In the genomic region with DNA sequence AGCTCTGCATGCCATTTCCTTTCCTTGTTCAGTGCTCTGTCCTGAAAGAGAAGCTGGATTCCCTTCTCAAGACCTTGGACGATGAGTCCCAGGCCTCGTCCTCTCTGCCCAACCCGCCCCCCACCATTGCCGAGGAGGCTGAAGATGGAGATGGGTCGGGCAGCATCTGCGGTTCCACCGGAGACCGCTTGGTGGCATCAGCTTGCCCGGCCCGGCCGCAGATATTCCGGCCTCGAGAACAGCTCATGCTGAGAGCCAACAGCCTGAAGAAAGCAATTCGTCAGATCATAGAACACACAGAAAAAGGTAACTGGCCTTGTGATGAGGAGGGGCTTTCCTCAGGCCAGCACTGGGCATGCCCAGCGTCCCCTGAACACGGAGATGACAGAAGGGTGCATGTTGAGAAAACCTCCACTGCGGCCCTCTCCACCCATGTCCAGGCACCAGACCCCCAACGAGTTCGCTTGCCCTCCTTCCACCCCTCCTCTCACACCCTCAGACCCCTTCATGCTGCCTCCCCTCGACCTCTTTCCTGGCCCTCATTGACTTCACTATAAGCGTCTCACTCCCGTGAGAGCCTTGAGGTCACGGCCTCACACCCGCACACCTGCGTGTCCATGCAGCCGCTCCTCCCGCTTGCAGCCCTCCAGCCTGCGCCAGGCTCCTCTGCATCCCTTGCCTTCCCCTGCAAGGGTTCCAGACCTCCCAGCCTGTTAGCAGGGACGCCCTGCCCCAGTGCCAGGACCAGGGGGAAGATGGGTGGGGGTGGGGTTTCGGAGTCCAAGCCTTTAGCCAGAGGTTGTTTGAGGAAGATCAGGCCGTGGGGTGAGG, we compare ENCODE assay signal across 9 cellular contexts.
DNase-seq lines count a peak whose midpoint lies in the region; ATAC-seq, FAIRE-seq and TF ChIP-seq lines count a peak whose summit lies in the region.
"Had no signal": no experiment of that assay in that cellular context is flagged by ENCODE, and none has a peak within 500 bp of the region (broad histone marks: within the 10 kb centered on the region; RNA-seq: fewer than 3 reads in every experiment).

No MANE protein-coding gene starts in this region.

- peaks cover 95% of the 10 kb centered on the region for H3K36me3 ChIP-seq in right atrium auricular region
- peaks cover 17% of the 10 kb centered on the region for H3K36me3 ChIP-seq in SJCRH30

- no peak overlapping the region for H3K4me3 ChIP-seq in right atrium auricular region
- H3K4me3 ChIP-seq in SJCRH30 = no peak overlapping the region

- H3K4me3 Mint-ChIP-seq in chondrocyte (ENCODE audit: unreplicated experiment) = no peak overlapping the region

- ATAC-seq in Right ventricle myocardium inferior = peak; percentile 33

- no peak overlapping the region for H3K27ac ChIP-seq in right atrium auricular region
- no peak overlapping the region for H3K27ac ChIP-seq in SJCRH30

- H3K9me3 Mint-ChIP-seq in chondrocyte (ENCODE audit: low read depth) = no peaks in the 10 kb centered on the region

- H3K27me3 ChIP-seq in right atrium auricular region = no peaks in the 10 kb centered on the region
- no peaks in the 10 kb centered on the region for H3K27me3 ChIP-seq in SJCRH30

- DNase-seq in Right ventricle myocardium inferior (ENCODE audit: missing footprints) (no peak), right atrium auricular region (ENCODE audit: low spot score) (no peak), chondrocyte (ENCODE audit: low spot score) (peak; percentile 93), kidney tubule cell (ENCODE audit: low spot score) (peak; percentile 60), urothelium cell line (ENCODE audit: low spot score) (peak; percentile 39), SJCRH30 (no peak), NCI-H146 treated with DMSO at 0.1 percent for 48 hours (lab: John Stamatoyannopoulos, UW; ENCODE audit: unreplicated experiment) (no peak), KG1 (lab: John Stamatoyannopoulos, UW) (no peak)
- DNase-seq: DND-41 had no signal

- no peak overlapping the region for H3K27ac Mint-ChIP-seq in chondrocyte (ENCODE audit: unreplicated experiment)

- peaks cover 43% of the 10 kb centered on the region for H3K36me3 Mint-ChIP-seq in chondrocyte (ENCODE audit: low read depth)

- FAIRE-seq in urothelium cell line (lab: Jason Lieb, UNC) = no peak

- peaks cover 0 to 9% of the 10 kb centered on the region in 2 donors for H3K4me1 ChIP-seq in right atrium auricular region
- peaks cover 7% of the 10 kb centered on the region for H3K4me1 ChIP-seq in SJCRH30

- intact Hi-C loops in Right ventricle myocardium inferior (cut with DNase I) = no loop called here

- H3K4me1 Mint-ChIP-seq in chondrocyte (ENCODE audit: low read depth) = peaks cover 13% of the 10 kb centered on the region

- no peaks in the 10 kb centered on the region for H3K27me3 Mint-ChIP-seq in chondrocyte (ENCODE audit: low read depth)

- H3K9me3 ChIP-seq in right atrium auricular region (no peaks in the 10 kb centered on the region), SJCRH30 (replicated peaks) (no peaks in the 10 kb centered on the region)

- TF ChIP-seq CTCF in right atrium auricular region (IDR thresholded peaks at IDR 0.05) (peak in 1 of 2 donors; percentile 67), chondrocyte (IDR thresholded peaks at IDR 0.05) (peak; percentile 88)

Comparison
In these comparisons a context has a peak if more than half of its experiments do, and no peak if none do; other contexts are left out.
1. DNase-seq: peak in chondrocyte (single experiment), kidney tubule cell (single experiment) and urothelium cell line (single experiment); none in Right ventricle myocardium inferior (single experiment), right atrium auricular region (single experiment), SJCRH30 (0 of 2), NCI-H146 treated with DMSO at 0.1 percent for 48 hours (single experiment) and KG1 (single experiment).